8 cellular contexts compared by ENCODE assay signal in the genomic region with DNA sequence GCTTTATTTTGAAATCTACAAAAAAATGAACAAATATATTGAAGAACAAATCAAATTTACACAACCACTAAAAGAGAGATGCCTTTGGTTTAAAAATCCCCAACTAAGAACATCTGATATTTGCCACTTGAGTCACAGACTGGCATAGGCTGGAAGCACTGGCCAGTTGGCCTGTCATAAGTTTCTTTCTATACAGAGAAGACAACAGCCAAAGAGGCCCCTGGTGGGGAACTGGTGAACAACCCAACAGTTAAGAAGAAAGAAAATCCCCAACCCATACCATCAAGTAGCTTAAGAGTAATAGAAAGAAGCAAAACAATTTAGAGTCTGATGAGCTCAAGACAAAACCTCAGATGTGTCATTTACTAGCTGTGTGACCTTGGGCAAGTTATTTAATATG. TPM values are rescaled to one million over a fixed set of nuclear protein-coding genes. Genes with fewer than 3 reads are reported as not detected.
DNase-seq lines count a peak whose midpoint lies in the region; ATAC-seq, FAIRE-seq and TF ChIP-seq lines count a peak whose summit lies in the region.

No MANE protein-coding gene starts in this region.

- TF ChIP-seq CTCF in RWPE2 (IDR thresholded peaks at IDR 0.05; ENCODE audit: poor library complexity, severe bottlenecking): peak; percentile 46

- no peaks in the 10 kb centered on the region for H3K27me3 ChIP-seq in RWPE2 (ENCODE audit: insufficient read depth, poor library complexity, severe bottlenecking)

- H3K9me3 Mint-ChIP-seq in natural killer cell treated with Interleukin-12 subunit alpha and Interleukin-12 subunit beta and Interleukin-15 and Interleukin-18, amount 100 ng/mL, for 72 hours: no peaks in the 10 kb centered on the region

- H3K4me1 Mint-ChIP-seq in natural killer cell treated with Interleukin-12 subunit alpha and Interleukin-12 subunit beta and Interleukin-15 and Interleukin-18, amount 100 ng/mL, for 72 hours (ENCODE audit: low read depth in 2 of 2): no peaks in the 10 kb centered on the region

- H3K36me3 ChIP-seq in RWPE2 (ENCODE audit: low read depth): no peaks in the 10 kb centered on the region

- no peak for TF ChIP-seq POLR2A in H54 (IDR thresholded peaks at IDR 0.05; ENCODE audit: low read depth, low read length)

- H3K27ac Mint-ChIP-seq in natural killer cell treated with Interleukin-12 subunit alpha and Interleukin-12 subunit beta and Interleukin-15 and Interleukin-18, amount 100 ng/mL, for 72 hours: no peak overlapping the region

- H3K4me3 Mint-ChIP-seq in natural killer cell treated with Interleukin-12 subunit alpha and Interleukin-12 subunit beta and Interleukin-15 and Interleukin-18, amount 100 ng/mL, for 72 hours: no peak overlapping the region

- H3K36me3 Mint-ChIP-seq in natural killer cell treated with Interleukin-12 subunit alpha and Interleukin-12 subunit beta and Interleukin-15 and Interleukin-18, amount 100 ng/mL, for 72 hours: peaks cover 6% of the 10 kb centered on the region

- H3K27ac ChIP-seq in RWPE2 (ENCODE audit: poor library complexity, severe bottlenecking): no peak overlapping the region

- H3K9me3 ChIP-seq in RWPE2 (ENCODE audit: severe bottlenecking): no peaks in the 10 kb centered on the region

- peak; percentile 76 for ATAC-seq in RWPE2 (ENCODE audit: low read depth)
- ATAC-seq in natural killer cell treated with Interleukin-12 subunit alpha and Interleukin-12 subunit beta and Interleukin-15 and Interleukin-18, amount 100 ng/mL, for 72 hours: no peak

- DNase-seq in Daoy (ENCODE audit: low read depth): peak; percentile 16
- peak; percentile 20 for DNase-seq in H54 (ENCODE audit: insufficient read length, low spot score)
- DNase-seq in RWPE2 (ENCODE audit: low spot score): no peak
- peak; percentile 10 for DNase-seq in kidney tubule cell (ENCODE audit: low spot score)
- no peak for DNase-seq in stimulated activated naive CD4-positive, alpha-beta T cell treated with Interleukin-2 at 50 U/mL for 16 hours (lab: John Stamatoyannopoulos, UW)
- DNase-seq in natural killer cell treated with Interleukin-12 subunit alpha and Interleukin-12 subunit beta and Interleukin-15 and Interleukin-18, amount 100 ng/mL, for 72 hours (ENCODE audit: low spot score): no peak
- DNase-seq in LoVo (ENCODE audit: low spot score): no peak
- no peak for DNase-seq in activated gamma-delta T cell (lab: John Stamatoyannopoulos, UW)

- peak; percentile 67 for FAIRE-seq in H54 (lab: Jason Lieb, UNC)

- no peaks in the 10 kb centered on the region for H3K4me1 ChIP-seq in RWPE2 (ENCODE audit: insufficient read depth, poor library complexity, severe bottlenecking)

- no peak overlapping the region for H3K4me3 ChIP-seq in RWPE2 (ENCODE audit: severe bottlenecking)

- H3K27me3 Mint-ChIP-seq in natural killer cell treated with Interleukin-12 subunit alpha and Interleukin-12 subunit beta and Interleukin-15 and Interleukin-18, amount 100 ng/mL, for 72 hours: no peaks in the 10 kb centered on the region

RNA-seq across cellular contexts. Expression of a gene that starts 45.5 kb away (rescaled TPM):
- 0.06 TPM in 1 of 2 replicates, not detected in the other for total RNA-seq in Daoy (2014; rRNA removed; shearing (Covaris generic))
- not detected for total RNA-seq in natural killer cell treated with Interleukin-12 subunit alpha and Interleukin-12 subunit beta and Interleukin-15 and Interleukin-18, amount 100 ng/mL, for 72 hours

Comparison
In these comparisons a context has a peak if more than half of its experiments do, and no peak if none do; other contexts are left out.
1. DNase-seq: peak in Daoy (single experiment), H54 (single experiment) and kidney tubule cell (single experiment); none in RWPE2 (single experiment), stimulated activated naive CD4-positive, alpha-beta T cell treated with Interleukin-2 at 50 U/mL for 16 hours (single experiment), natural killer cell treated with Interleukin-12 subunit alpha and Interleukin-12 subunit beta and Interleukin-15 and Interleukin-18, amount 100 ng/mL, for 72 hours (single experiment), LoVo (single experiment) and activated gamma-delta T cell (single experiment).